21 cellular contexts compared by ENCODE assay signal in the genomic region with DNA sequence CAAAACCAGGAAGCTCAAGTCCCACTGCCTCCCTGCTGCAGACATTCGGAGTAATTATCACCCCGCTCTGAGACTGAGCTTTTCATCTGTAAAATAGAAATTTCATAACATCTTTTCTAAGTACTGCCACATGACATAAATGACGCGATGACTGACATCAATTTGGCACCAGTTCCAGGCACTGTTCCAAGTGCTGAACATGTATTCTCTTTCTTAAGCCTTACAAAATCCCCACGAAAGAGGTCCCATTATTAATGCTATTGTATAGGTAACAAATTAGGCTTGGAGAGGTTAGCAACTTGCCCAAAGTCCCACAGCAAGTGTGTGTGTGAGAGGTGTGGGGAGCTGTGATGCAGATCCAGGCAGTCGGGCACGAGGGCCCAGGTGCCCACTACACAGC. TPM values are rescaled to one million over a fixed set of nuclear protein-coding genes. Genes with fewer than 3 reads are reported as not detected.
"Had no signal": no experiment of that assay in that cellular context is flagged by ENCODE, and none has a peak within 500 bp of the region (broad histone marks: within the 10 kb centered on the region; RNA-seq: fewer than 3 reads in every experiment).

No MANE protein-coding gene starts in this region.

- H3K4me3 Mint-ChIP-seq: activated CD4-positive, alpha-beta memory T cell treated with anti-CD3 and anti-CD28 coated beads, Interleukin-2, amount 10 ng/mL, durations not matched to agents 7 days and 5 days; activated CD8-positive, alpha-beta memory T cell treated with anti-CD3 and anti-CD28 coated beads, Interleukin-2, amount 10 ng/mL, durations not matched to agents 7 days and 5 days; activated naive CD8-positive, alpha-beta T cell treated with anti-CD3 and anti-CD28 coated beads, Interleukin-2, amount 10 ng/mL, durations not matched to agents 7 days and 5 days; endodermal cell; memory B cell had no signal

- H3K4me3 ChIP-seq: dorsolateral prefrontal cortex, gastroesophageal sphincter, heart left ventricle, left ventricle myocardium inferior, tibial artery, uterus had no signal

- H3K27me3 Mint-ChIP-seq: activated CD8-positive, alpha-beta memory T cell treated with anti-CD3 and anti-CD28 coated beads, Interleukin-2, amount 10 ng/mL, durations not matched to agents 7 days and 5 days; memory B cell had no signal

- H3K4me1 ChIP-seq: gastroesophageal sphincter, heart left ventricle, left ventricle myocardium inferior, tibial artery, uterus had no signal

- H3K4me1 Mint-ChIP-seq: endodermal cell, memory B cell had no signal

- ATAC-seq: activated CD8-positive, alpha-beta memory T cell treated with anti-CD3 and anti-CD28 coated beads, Interleukin-2, amount 10 ng/mL, durations not matched to agents 7 days and 5 days; gastroesophageal sphincter; heart left ventricle had no signal

- H3K27me3 ChIP-seq: dorsolateral prefrontal cortex, gastroesophageal sphincter, heart left ventricle, tibial artery, uterus had no signal

- H3K9me3 ChIP-seq: tibial artery, uterus had no signal

- H3K27ac Mint-ChIP-seq: activated CD4-positive, alpha-beta memory T cell treated with anti-CD3 and anti-CD28 coated beads, Interleukin-2, amount 10 ng/mL, durations not matched to agents 7 days and 5 days; activated CD8-positive, alpha-beta memory T cell treated with anti-CD3 and anti-CD28 coated beads, Interleukin-2, amount 10 ng/mL, durations not matched to agents 7 days and 5 days; activated naive CD8-positive, alpha-beta T cell treated with anti-CD3 and anti-CD28 coated beads, Interleukin-2, amount 10 ng/mL, durations not matched to agents 7 days and 5 days; endodermal cell; memory B cell had no signal

- DNase-seq: activated CD4-positive, alpha-beta memory T cell treated with anti-CD3 and anti-CD28 coated beads, Interleukin-2, amount 10 ng/mL, durations not matched to agents 7 days and 5 days; activated CD4-positive, alpha-beta T cell treated with anti-CD3 and anti-CD28 coated beads for 48 hours; activated CD4-positive, CD25-positive, alpha-beta regulatory T cell; activated CD8-positive, alpha-beta memory T cell treated with anti-CD3 and anti-CD28 coated beads, Interleukin-2, amount 10 ng/mL, durations not matched to agents 7 days and 5 days; activated naive CD4-positive, alpha-beta T cell; activated naive CD8-positive, alpha-beta T cell treated with anti-CD3 and anti-CD28 coated beads, Interleukin-2, amount 10 ng/mL, durations not matched to agents 7 days and 5 days; amygdala; dorsolateral prefrontal cortex; endodermal cell; heart left ventricle; left ventricle myocardium inferior; occipital lobe; retina; stimulated activated CD8-positive, alpha-beta memory T cell treated with anti-CD3 and anti-CD28 coated beads, Interleukin-4, amount 100 ng/mL, for 48 hours; stimulated activated naive CD4-positive, alpha-beta T cell treated with Interleukin-2 at 50 U/mL for 16 hours; T-helper 9 cell; uterus had no signal

- H3K27ac ChIP-seq: dorsolateral prefrontal cortex, gastroesophageal sphincter, heart left ventricle, left ventricle myocardium inferior, tibial artery, uterus had no signal

- H3K36me3 ChIP-seq: gastroesophageal sphincter, heart left ventricle, left ventricle myocardium inferior, uterus had no signal

RNA-seq across cellular contexts. Expression of a gene that starts 56.4 kb away (rescaled TPM):
- polyA plus RNA-seq: neural cell had no signal
